ENCODE assay signal across 1 cellular context in genomic region chr10:65270969-65271368, GRCh38.
A peak's percentile ranks its signal among the peaks of the same experiment; 100 is the strongest.
TF ChIP-seq lines count a peak whose summit lies in the region.

No MANE protein-coding gene starts in this region.

TF ChIP-seq in K562, 482 proteins besides CTCF, POLR2A, EP300 and RAD21 (continued from another document):
- TF ChIP-seq ZBTB9 (CRISPR knock-in tag; IDR thresholded peaks at IDR 0.05) (peak; percentile 92), MTA1 (IDR thresholded peaks at IDR 0.05; ENCODE audit: borderline replicate concordance) (no peak), JUN (IDR thresholded peaks at IDR 0.05; ENCODE audit: borderline replicate concordance, low read depth, low read length) (no peak), JUN (CRISPR knock-in tag; IDR thresholded peaks at IDR 0.05; ENCODE audit: borderline replicate concordance) (no peak), ERF (CRISPR knock-in tag; IDR thresholded peaks at IDR 0.05) (peak; percentile 94), MAZ (CRISPR knock-in tag; conservative IDR thresholded peaks at IDR 0.05 in 1 of 2, IDR thresholded peaks at IDR 0.05 in 1 of 2) (peak in 1 of 2 experiments; percentile 61; a peak in 1 of 4 replicates), POLR2AphosphoS2 (IDR thresholded peaks at IDR 0.05; ENCODE audit: low read length) (no peak)
